ENCODE assay signal across 9 cellular contexts in the genomic region with DNA sequence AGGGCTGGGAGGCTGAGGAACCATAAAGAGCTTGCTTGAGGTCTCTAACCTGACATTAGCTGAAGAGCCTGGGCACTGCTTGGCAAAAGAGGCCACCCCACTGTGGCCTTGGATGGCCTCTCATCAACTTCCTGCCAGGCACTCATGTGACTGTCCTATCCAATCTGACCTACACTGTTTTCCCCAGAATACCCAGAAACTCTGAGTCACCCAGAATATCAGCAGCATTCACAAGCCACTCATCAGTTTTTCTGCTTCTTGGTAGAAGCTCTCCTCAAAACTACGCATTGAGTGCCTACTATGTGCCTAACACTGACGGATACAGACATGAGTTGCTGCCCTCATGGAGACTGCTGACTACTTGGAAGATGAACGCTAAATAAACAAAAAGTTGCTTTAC. TPM values are rescaled to one million over a fixed set of nuclear protein-coding genes. Genes with fewer than 3 reads are reported as not detected.
DNase-seq lines count a peak whose midpoint lies in the region; ATAC-seq lines count a peak whose summit lies in the region.
"Had no signal": no experiment of that assay in that cellular context is flagged by ENCODE, and none has a peak within 500 bp of the region (broad histone marks: within the 10 kb centered on the region; RNA-seq: fewer than 3 reads in every experiment).

No MANE protein-coding gene starts in this region.

- H3K4me1 Mint-ChIP-seq in activated CD8-positive, alpha-beta T cell treated with anti-CD3 and anti-CD28 coated beads, Interleukin-2, amount 10 ng/mL, durations not matched to agents 7 days and 5 days (ENCODE audit: low read depth): peaks cover 26% of the 10 kb centered on the region

- no peak overlapping the region for H3K4me3 Mint-ChIP-seq in activated CD8-positive, alpha-beta T cell treated with anti-CD3 and anti-CD28 coated beads, Interleukin-2, amount 10 ng/mL, durations not matched to agents 7 days and 5 days
- H3K4me3 Mint-ChIP-seq: neural crest cell had no signal

- DNase-seq in activated naive CD4-positive, alpha-beta T cell treated with anti-CD3 and anti-CD28 coated beads, Interleukin-2, amount 50 U/mL, for 72 hours (ENCODE audit: low spot score in 2 of 2): peak in 1 of 2 donors; percentile 69
- DNase-seq in activated naive CD4-positive, alpha-beta T cell treated with anti-CD3 and anti-CD28 coated beads, Interleukin-2, amount 50 U/mL, for 16 hours: no peak
- DNase-seq in activated CD8-positive, alpha-beta T cell treated with anti-CD3 and anti-CD28 coated beads, Interleukin-2, amount 10 ng/mL, durations not matched to agents 7 days and 5 days: peak; percentile 24
- DNase-seq in left ventricle myocardium superior (peak; percentile 59), NCI-H146 (lab: John Stamatoyannopoulos, UW) (no peak)
- peak; percentile 44 for DNase-seq in stimulated activated CD8-positive, alpha-beta memory T cell treated with anti-CD3 and anti-CD28 coated beads, Interleukin-4, amount 100 ng/mL, for 48 hours

- POLR2A ChIA-PET in activated CD8-positive, alpha-beta T cell treated with anti-CD3 and anti-CD28 coated beads, Interleukin-2, amount 10 ng/mL, durations not matched to agents 7 days and 5 days (lab: Charles Lee): interaction anchor here (1.2 kb wide), 1 partner anchor 14 kb away, joined by 3 read pairs; no protein-coding TSS in a partner anchor

- no peaks in the 10 kb centered on the region for H3K9me3 Mint-ChIP-seq in activated naive CD4-positive, alpha-beta T cell treated with anti-CD3 and anti-CD28 coated beads, Interleukin-2, amount 50 U/mL, for 72 hours
- no peaks in the 10 kb centered on the region for H3K9me3 Mint-ChIP-seq in activated CD8-positive, alpha-beta T cell treated with anti-CD3 and anti-CD28 coated beads, Interleukin-2, amount 10 ng/mL, durations not matched to agents 7 days and 5 days (ENCODE audit: insufficient read depth)
- H3K9me3 Mint-ChIP-seq: neural crest cell had no signal

- peak; percentile 23 to 80 for ATAC-seq in activated naive CD4-positive, alpha-beta T cell treated with anti-CD3 and anti-CD28 coated beads, Interleukin-2, amount 50 U/mL, for 72 hours
- no peak for ATAC-seq in activated CD8-positive, alpha-beta T cell treated with anti-CD3 and anti-CD28 coated beads, Interleukin-2, amount 10 ng/mL, durations not matched to agents 7 days and 5 days
- ATAC-seq in left ventricle myocardium superior (peak; percentile 45), GM21786 (IDR thresholded peaks at IDR 0.05; ENCODE audit: unreplicated experiment) (no peak), HG02798 (IDR thresholded peaks at IDR 0.05; ENCODE audit: poor library complexity, unreplicated experiment) (no peak)

- H3K27me3 Mint-ChIP-seq in activated CD8-positive, alpha-beta T cell treated with anti-CD3 and anti-CD28 coated beads, Interleukin-2, amount 10 ng/mL, durations not matched to agents 7 days and 5 days (ENCODE audit: low read depth): peaks cover 3% of the 10 kb centered on the region

- peak overlapping the region in 1 of 2 donors; percentile 88 for H3K27ac Mint-ChIP-seq in activated naive CD4-positive, alpha-beta T cell treated with anti-CD3 and anti-CD28 coated beads, Interleukin-2, amount 50 U/mL, for 72 hours
- no peak overlapping the region for H3K27ac Mint-ChIP-seq in activated CD8-positive, alpha-beta T cell treated with anti-CD3 and anti-CD28 coated beads, Interleukin-2, amount 10 ng/mL, durations not matched to agents 7 days and 5 days

- CTCF ChIA-PET in activated CD8-positive, alpha-beta T cell treated with anti-CD3 and anti-CD28 coated beads, Interleukin-2, amount 10 ng/mL, durations not matched to agents 7 days and 5 days (lab: Charles Lee): interaction anchor here (1.3 kb wide), 1 partner anchor 47 kb away, joined by 5 read pairs; no protein-coding TSS in a partner anchor

- peaks cover 5 to 11% of the 10 kb centered on the region in 2 donors for H3K36me3 Mint-ChIP-seq in activated naive CD4-positive, alpha-beta T cell treated with anti-CD3 and anti-CD28 coated beads, Interleukin-2, amount 50 U/mL, for 72 hours
- peaks cover 3% of the 10 kb centered on the region for H3K36me3 Mint-ChIP-seq in activated CD8-positive, alpha-beta T cell treated with anti-CD3 and anti-CD28 coated beads, Interleukin-2, amount 10 ng/mL, durations not matched to agents 7 days and 5 days (ENCODE audit: low read depth)

- intact Hi-C loops in left ventricle myocardium superior (cut with micrococcal nuclease): no loop called here

RNA-seq across cellular contexts. Expression of gene NT5C2, which starts 4.1 kb away (rescaled TPM):
- 10 to 100 TPM; 42.0 to 46.5 TPM for total RNA-seq in activated naive CD4-positive, alpha-beta T cell treated with anti-CD3 and anti-CD28 coated beads, Interleukin-2, amount 50 U/mL, for 72 hours
- 10 to 100 TPM; 60.8 to 62.0 TPM for total RNA-seq in activated CD8-positive, alpha-beta T cell treated with anti-CD3 and anti-CD28 coated beads, Interleukin-2, amount 10 ng/mL, durations not matched to agents 7 days and 5 days
- 39.3 TPM for total RNA-seq in left ventricle myocardium superior

RNA-seq across cellular contexts. Expression of gene RPEL1, which starts 48.5 kb away (rescaled TPM):
- not detected for total RNA-seq in activated naive CD4-positive, alpha-beta T cell treated with anti-CD3 and anti-CD28 coated beads, Interleukin-2, amount 50 U/mL, for 72 hours
- under 1 TPM in 1 of 2 experiments, not detected in 1; 0.16 TPM for total RNA-seq in activated CD8-positive, alpha-beta T cell treated with anti-CD3 and anti-CD28 coated beads, Interleukin-2, amount 10 ng/mL, durations not matched to agents 7 days and 5 days
- not detected for total RNA-seq in left ventricle myocardium superior
- total RNA-seq: neural crest cell had no signal

Comparison
In these comparisons a context has a peak if more than half of its experiments do, and no peak if none do; other contexts are left out.
1. ATAC-seq: peak in activated naive CD4-positive, alpha-beta T cell treated with anti-CD3 and anti-CD28 coated beads, Interleukin-2, amount 50 U/mL, for 72 hours (2 of 2) and left ventricle myocardium superior (single experiment); none in activated CD8-positive, alpha-beta T cell treated with anti-CD3 and anti-CD28 coated beads, Interleukin-2, amount 10 ng/mL, durations not matched to agents 7 days and 5 days (single experiment), GM21786 (single experiment) and HG02798 (single experiment).
2. DNase-seq: peak in activated CD8-positive, alpha-beta T cell treated with anti-CD3 and anti-CD28 coated beads, Interleukin-2, amount 10 ng/mL, durations not matched to agents 7 days and 5 days (single experiment), left ventricle myocardium superior (single experiment) and stimulated activated CD8-positive, alpha-beta memory T cell treated with anti-CD3 and anti-CD28 coated beads, Interleukin-4, amount 100 ng/mL, for 48 hours (single experiment); none in activated naive CD4-positive, alpha-beta T cell treated with anti-CD3 and anti-CD28 coated beads, Interleukin-2, amount 50 U/mL, for 16 hours (single experiment) and NCI-H146 (single experiment).